9 cellular contexts compared by ENCODE assay signal in genomic region chr16:2149630-2150417, GRCh38. TPM values are rescaled to one million over a fixed set of nuclear protein-coding genes. Genes with fewer than 3 reads are reported as not detected.
DNase-seq lines count a peak whose midpoint lies in the region; ATAC-seq and TF ChIP-seq lines count a peak whose summit lies in the region.
"Had no signal": no experiment of that assay in that cellular context is flagged by ENCODE, and none has a peak within 500 bp of the region (broad histone marks: within the 10 kb centered on the region; RNA-seq: fewer than 3 reads in every experiment).

No MANE protein-coding gene starts in this region.

- no peaks in the 10 kb centered on the region for H3K27me3 ChIP-seq in RWPE2 (ENCODE audit: insufficient read depth, poor library complexity, severe bottlenecking)

- no peak for DNase-seq in activated naive CD4-positive, alpha-beta T cell treated with anti-CD3 and anti-CD28 coated beads for 36 hours
- DNase-seq in activated naive CD4-positive, alpha-beta T cell (lab: John Stamatoyannopoulos, UW): no peak
- DNase-seq in RWPE2 (ENCODE audit: low spot score) (peak; percentile 67), fibroblast of mammary gland (ENCODE audit: low read depth) (peak; percentile 34), NOMO-1 treated with DMSO at 0.1 percent for 48 hours (lab: John Stamatoyannopoulos, UW; ENCODE audit: unreplicated experiment) (no peak), ecto neural progenitor cell (ENCODE audit: low spot score) (no peak)
- DNase-seq in stimulated activated naive CD8-positive, alpha-beta T cell treated with anti-CD3 and anti-CD28 coated beads, Interleukin-15, amount 100 ng/mL, for 72 hours: no peak

- intact Hi-C loops in activated naive CD4-positive, alpha-beta T cell treated with anti-CD3 and anti-CD28 coated beads for 36 hours (cut with micrococcal nuclease): loop anchor here (10.0 kb wide), 2 partner anchors 295 to 755 kb away; no protein-coding TSS in a partner anchor

- peaks cover 36% of the 10 kb centered on the region for H3K36me3 Mint-ChIP-seq in activated naive CD4-positive, alpha-beta T cell treated with anti-CD3 and anti-CD28 coated beads for 36 hours (ENCODE audit: low read depth)

- H3K4me3 ChIP-seq in RWPE2 (ENCODE audit: severe bottlenecking): no peak overlapping the region
- H3K4me3 ChIP-seq in fibroblast of mammary gland (ENCODE audit: control insufficient read depth, low read depth, low read length): no peak overlapping the region

- H3K9me3 ChIP-seq in RWPE2 (ENCODE audit: severe bottlenecking): no peaks in the 10 kb centered on the region

- peaks cover 18% of the 10 kb centered on the region for H3K4me1 ChIP-seq in RWPE2 (ENCODE audit: insufficient read depth, poor library complexity, severe bottlenecking)

- ATAC-seq in RWPE2 (ENCODE audit: low read depth) (0 out of 3 replicates have a peak, but pooled peaks have one; percentile 0), GM19455 (IDR thresholded peaks at IDR 0.05; ENCODE audit: unreplicated experiment) (no peak)
- ATAC-seq in stimulated activated naive CD8-positive, alpha-beta T cell treated with anti-CD3 and anti-CD28 coated beads, Interleukin-15, amount 100 ng/mL, for 72 hours: no peak

- H3K27ac ChIP-seq in RWPE2 (ENCODE audit: poor library complexity, severe bottlenecking): peak overlapping the region; percentile 93
- H3K27ac ChIP-seq: coronary artery had no signal

- H3K27me3 Mint-ChIP-seq in activated naive CD4-positive, alpha-beta T cell treated with anti-CD3 and anti-CD28 coated beads for 36 hours (ENCODE audit: low read depth): no peaks in the 10 kb centered on the region
- peaks cover 6% of the 10 kb centered on the region for H3K27me3 Mint-ChIP-seq in stimulated activated naive CD8-positive, alpha-beta T cell treated with anti-CD3 and anti-CD28 coated beads, Interleukin-15, amount 100 ng/mL, for 72 hours

- peaks cover 35% of the 10 kb centered on the region for H3K36me3 ChIP-seq in RWPE2 (ENCODE audit: low read depth)

- CTCF ChIA-PET in activated naive CD4-positive, alpha-beta T cell treated with anti-CD3 and anti-CD28 coated beads for 36 hours (lab: Charles Lee): interaction anchor here (0.6 to 3.2 kb wide), 2 partner anchors 9 kb away, joined by 4 to 20 read pairs; no protein-coding TSS in a partner anchor

- H3K9me3 Mint-ChIP-seq in activated naive CD4-positive, alpha-beta T cell treated with anti-CD3 and anti-CD28 coated beads for 36 hours: no peaks in the 10 kb centered on the region
- no peaks in the 10 kb centered on the region for H3K9me3 Mint-ChIP-seq in stimulated activated naive CD8-positive, alpha-beta T cell treated with anti-CD3 and anti-CD28 coated beads, Interleukin-15, amount 100 ng/mL, for 72 hours

- H3K4me3 Mint-ChIP-seq in activated naive CD4-positive, alpha-beta T cell treated with anti-CD3 and anti-CD28 coated beads for 36 hours: peak overlapping the region; percentile 9
- H3K4me3 Mint-ChIP-seq in stimulated activated naive CD8-positive, alpha-beta T cell treated with anti-CD3 and anti-CD28 coated beads, Interleukin-15, amount 100 ng/mL, for 72 hours: peak overlapping the region; percentile 53 to 77

- peaks cover 23% of the 10 kb centered on the region for H3K4me1 Mint-ChIP-seq in activated naive CD4-positive, alpha-beta T cell treated with anti-CD3 and anti-CD28 coated beads for 36 hours (ENCODE audit: low read depth)
- peaks cover 52% of the 10 kb centered on the region for H3K4me1 Mint-ChIP-seq in stimulated activated naive CD8-positive, alpha-beta T cell treated with anti-CD3 and anti-CD28 coated beads, Interleukin-15, amount 100 ng/mL, for 72 hours

- TF ChIP-seq CTCF in RWPE2 (IDR thresholded peaks at IDR 0.05; ENCODE audit: poor library complexity, severe bottlenecking): no peak
- no peak for TF ChIP-seq CTCF in fibroblast of mammary gland (conservative IDR thresholded peaks at IDR 0.05; ENCODE audit: control insufficient read depth, insufficient read depth, low read depth, low read length)

- H3K27ac Mint-ChIP-seq in activated naive CD4-positive, alpha-beta T cell treated with anti-CD3 and anti-CD28 coated beads for 36 hours: no peak overlapping the region
- H3K27ac Mint-ChIP-seq in stimulated activated naive CD8-positive, alpha-beta T cell treated with anti-CD3 and anti-CD28 coated beads, Interleukin-15, amount 100 ng/mL, for 72 hours: no peak overlapping the region

RNA-seq across cellular contexts. Expression of gene RAB26, which starts 1.4 kb away (rescaled TPM):
- not detected for total RNA-seq in activated naive CD4-positive, alpha-beta T cell treated with anti-CD3 and anti-CD28 coated beads for 36 hours

RNA-seq across cellular contexts. Expression of gene TRAF7, which starts 5.8 kb away (rescaled TPM):
- 100 to 1,000 TPM; 102 to 104 TPM for total RNA-seq in activated naive CD4-positive, alpha-beta T cell treated with anti-CD3 and anti-CD28 coated beads for 36 hours

RNA-seq across cellular contexts. Expression of gene PKD1, which starts 14.1 kb away (rescaled TPM):
- 10 to 100 TPM; 63.3 to 68.9 TPM for total RNA-seq in activated naive CD4-positive, alpha-beta T cell treated with anti-CD3 and anti-CD28 coated beads for 36 hours

RNA-seq across cellular contexts. Expression of gene CASKIN1, which starts 46.6 kb away (rescaled TPM):
- under 1 TPM; 0.15 to 0.17 TPM for total RNA-seq in activated naive CD4-positive, alpha-beta T cell treated with anti-CD3 and anti-CD28 coated beads for 36 hours

RNA-seq across cellular contexts. Expression of gene MLST8, which starts 55.4 kb away (rescaled TPM):
- 10 to 100 TPM; 70.0 to 70.1 TPM for total RNA-seq in activated naive CD4-positive, alpha-beta T cell treated with anti-CD3 and anti-CD28 coated beads for 36 hours

Comparison
In these comparisons a context has a peak if more than half of its experiments do, and no peak if none do; other contexts are left out.
1. DNase-seq: peak in RWPE2 (single experiment) and fibroblast of mammary gland (single experiment); none in activated naive CD4-positive, alpha-beta T cell treated with anti-CD3 and anti-CD28 coated beads for 36 hours (single experiment), activated naive CD4-positive, alpha-beta T cell (0 of 4), stimulated activated naive CD8-positive, alpha-beta T cell treated with anti-CD3 and anti-CD28 coated beads, Interleukin-15, amount 100 ng/mL, for 72 hours (0 of 2), NOMO-1 treated with DMSO at 0.1 percent for 48 hours (single experiment) and ecto neural progenitor cell (single experiment).